In genomic region chrX:72713599-72714444, GRCh38 we compare ENCODE assay signal across 8 cellular contexts. TPM values are rescaled to one million over a fixed set of nuclear protein-coding genes. Genes with fewer than 3 reads are reported as not detected.
DNase-seq lines count a peak whose midpoint lies in the region; ATAC-seq and TF ChIP-seq lines count a peak whose summit lies in the region.
"Not testable (repeated sequence)": the region's sequence is repeated elsewhere in the genome, so short reads cannot be mapped to it uniquely, and the experiment has no call there.

TSS of gene PHKA1 (minus strand) at chrX:72714306. CDS start at chrX:72713880, 426 bp downstream.

- ATAC-seq in HG03103 (IDR thresholded peaks at IDR 0.05; ENCODE audit: low read depth, unreplicated experiment): peak; percentile 61

- not testable (repeated sequence) for H3K27me3 ChIP-seq in parathyroid adenoma (ENCODE audit: control insufficient read depth, insufficient read depth, low read length); testis

- peak within 1 kb of the TSS; percentile 92 for H3K27ac ChIP-seq in parathyroid adenoma
- peak within 1 kb of the TSS; percentile 84 for H3K27ac ChIP-seq in testis

- H3K4me3 ChIP-seq in iPS-11a (ENCODE audit: low read depth, low read length): peak within 1 kb of the TSS; percentile 56
- H3K4me3 ChIP-seq in parathyroid adenoma (ENCODE audit: low read depth, low read length): peak within 1 kb of the TSS; percentile 52
- H3K4me3 ChIP-seq in testis: peak within 1 kb of the TSS; percentile 43 to 63

- not testable (repeated sequence) for H3K36me3 ChIP-seq in parathyroid adenoma (ENCODE audit: control insufficient read depth, insufficient read depth, low read length); testis (ENCODE audit: low read depth, missing control alignments)

- intact Hi-C loops in testis (cut with DNase I; ENCODE audit: low total_unique reads): not testable (repeated sequence)

- H3K4me2 ChIP-seq in parathyroid adenoma (ENCODE audit: low read length): peak within 1 kb of the TSS; percentile 58

- peak within 1 kb of the TSS; percentile 83 for H2AFZ ChIP-seq in parathyroid adenoma

- DNase-seq in ELR (ENCODE audit: low read depth) (peak; percentile 51), NCI-H69 (lab: John Stamatoyannopoulos, UW) (peak; percentile 83), cerebellar cortex (ENCODE audit: low spot score) (peak; percentile 22), testis (peak; percentile 54)
- peak; percentile 48 to 61 for DNase-seq in activated CD4-positive, alpha-beta T cell treated with anti-CD3 and anti-CD28 coated beads, Interleukin-2, amount 50 U/mL, for 48 hours

- H3K9ac ChIP-seq in parathyroid adenoma: peak within 1 kb of the TSS; percentile 37

- not testable (repeated sequence) for TF ChIP-seq POLR2A in testis (IDR thresholded peaks at IDR 0.05)

- not testable (repeated sequence) for H3K4me1 ChIP-seq in parathyroid adenoma, testis

- not testable (repeated sequence) for H3K79me2 ChIP-seq in parathyroid adenoma

- 0 to 1% methylated on average over 3 to 47 of the region's 80 CpGs for WGBS in testis, 2 donors

- not testable (repeated sequence) for H3K9me3 ChIP-seq in parathyroid adenoma (ENCODE audit: control insufficient read depth, low read length); testis

- TF ChIP-seq CTCF in parathyroid adenoma (IDR thresholded peaks at IDR 0.05); testis (IDR thresholded peaks at IDR 0.05): not testable (repeated sequence)

RNA-seq across cellular contexts. Expression of gene PHKA1, which starts in this region (rescaled TPM):
- total RNA-seq in testis: 10 to 100 TPM; 11.4 to 13.1 TPM
- polyA plus RNA-seq in testis (ENCODE audit: insufficient read depth, low read depth, low replicate concordance): 3.6 TPM

Comparison
In these comparisons a context has a peak if more than half of its experiments do, and no peak if none do; other contexts are left out.
1. Peak in every context shown above with its lines: DNase-seq, ATAC-seq, H3K4me3 ChIP-seq and H3K27ac ChIP-seq.
2. DNase-seq: peak in every context shown above with its lines; median percentile 83 in NCI-H69; 54 in activated CD4-positive, alpha-beta T cell treated with anti-CD3 and anti-CD28 coated beads, Interleukin-2, amount 50 U/mL, for 48 hours; 54 in testis; 51 in ELR; 22 in cerebellar cortex.